ENCODE assay signal across 12 cellular contexts in genomic region chr14:90387201-90387600, GRCh38. TPM values are rescaled to one million over a fixed set of nuclear protein-coding genes. Genes with fewer than 3 reads are reported as not detected.
A peak's percentile ranks its signal among the peaks of the same experiment; 100 is the strongest.
DNase-seq lines count a peak whose midpoint lies in the region; ATAC-seq and FAIRE-seq lines count a peak whose summit lies in the region.
"Had no signal": no experiment of that assay in that cellular context is flagged by ENCODE, and none has a peak within 500 bp of the region (broad histone marks: within the 10 kb centered on the region; RNA-seq: fewer than 3 reads in every experiment).

No MANE protein-coding gene starts in this region.

- H3K9ac ChIP-seq in mesenchymal stem cell (ENCODE audit: low read length): peak overlapping the region; percentile 16

- no peak overlapping the region for H4K91ac ChIP-seq in mesenchymal stem cell (ENCODE audit: low read length)

- no peak overlapping the region for H3K14ac ChIP-seq in mesenchymal stem cell (ENCODE audit: low read length in 2 of 2)

- H3K4me2 ChIP-seq in mesenchymal stem cell (ENCODE audit: low read length, poor library complexity, severe bottlenecking): no peak overlapping the region

- H3K4me3 ChIP-seq in mesenchymal stem cell (ENCODE audit: insufficient read depth in 1 of 2, low read depth in 1 of 2, low read length in 2 of 2): no peak overlapping the region
- no peak overlapping the region for H3K4me3 ChIP-seq in small intestine (ENCODE audit: low read depth in 1 of 2, low read length in 2 of 2)

- peak; percentile 64 for FAIRE-seq in small intestine (lab: Jason Lieb, UNC)

- H2AK5ac ChIP-seq in mesenchymal stem cell (ENCODE audit: low read length, severe bottlenecking): no peak overlapping the region

- no peak overlapping the region for H2BK120ac ChIP-seq in mesenchymal stem cell (ENCODE audit: low read depth, low read length)

- H4K8ac ChIP-seq in mesenchymal stem cell (ENCODE audit: low read length): no peak overlapping the region

- no peak overlapping the region for H2BK5ac ChIP-seq in mesenchymal stem cell (ENCODE audit: low read depth, low read length, poor library complexity, severe bottlenecking)

- no peak overlapping the region for H3K18ac ChIP-seq in mesenchymal stem cell (ENCODE audit: low read depth in 1 of 2, low read length in 2 of 2)

- H3K4me1 ChIP-seq in mesenchymal stem cell (ENCODE audit: control insufficient read depth, insufficient read depth, low read depth, low read length): peaks cover 6% of the 10 kb centered on the region
- peaks cover 2 to 6% of the 10 kb centered on the region in 2 donors for H3K4me1 ChIP-seq in small intestine (ENCODE audit: control insufficient read depth in 2 of 2, insufficient read depth in 1 of 2, low read depth in 1 of 2, low read length in 1 of 2)

- H3K36me3 ChIP-seq in mesenchymal stem cell (ENCODE audit: control insufficient read depth in 1 of 2, insufficient read depth in 2 of 2, low read depth in 1 of 2, low read length in 2 of 2): no peaks in the 10 kb centered on the region
- H3K36me3 ChIP-seq in small intestine (ENCODE audit: control insufficient read depth in 2 of 2, insufficient read depth in 2 of 2, low read length in 2 of 2): no peaks in the 10 kb centered on the region

- H3K4ac ChIP-seq in mesenchymal stem cell (ENCODE audit: low read depth in 1 of 2, low read length in 2 of 2): no peak overlapping the region

- no peak for ATAC-seq in GM21515 (IDR thresholded peaks at IDR 0.05; ENCODE audit: unreplicated experiment)
- ATAC-seq: PC-3 had no signal

- peak; percentile 52 for DNase-seq in EH (ENCODE audit: low read depth)
- DNase-seq in amniotic epithelial cell (ENCODE audit: low read depth): peak; percentile 31
- no peak for DNase-seq in mesenchymal stem cell
- DNase-seq in small intestine: peak; percentile 97
- DNase-seq in DMS153 treated with DMSO at 0.1 percent for 48 hours (lab: John Stamatoyannopoulos, UW; ENCODE audit: unreplicated experiment): no peak
- no peak for DNase-seq in foreskin melanocyte
- DNase-seq: Karpas-422, MM.1S, NCI-H1105 treated with DMSO at 0.1 percent for 48 hours, NCI-H187, PC-3 had no signal

- no peak overlapping the region for H3K27ac ChIP-seq in mesenchymal stem cell (ENCODE audit: low read length, poor library complexity, severe bottlenecking)
- peak overlapping the region in 1 of 2 donors; percentile 68 for H3K27ac ChIP-seq in small intestine (ENCODE audit: low read depth in 1 of 2, low read length in 1 of 2)

- H2BK12ac ChIP-seq in mesenchymal stem cell (ENCODE audit: low read length in 2 of 2): no peak overlapping the region

- H2BK15ac ChIP-seq in mesenchymal stem cell (ENCODE audit: low read depth, poor library complexity, severe bottlenecking): no peak overlapping the region

- H3K79me1 ChIP-seq in mesenchymal stem cell (replicated peaks; ENCODE audit: low read length, poor library complexity, severe bottlenecking): peaks cover under 1% of the 10 kb centered on the region

- H3K9me3 ChIP-seq in mesenchymal stem cell (ENCODE audit: control insufficient read depth, low read length) (no peaks in the 10 kb centered on the region), small intestine (ENCODE audit: control insufficient read depth, low read depth) (no peaks in the 10 kb centered on the region)

- no peak overlapping the region for H2AFZ ChIP-seq in mesenchymal stem cell (ENCODE audit: low read depth, low read length)

- WGBS in mesenchymal stem cell: 86% methylated on average over 1 of the region's 2 CpGs
- WGBS in small intestine, 3 donors: 20 to 66% (median 34%) methylated on average over 2 of the region's 2 CpGs

- H3K27me3 ChIP-seq in mesenchymal stem cell (ENCODE audit: control insufficient read depth in 1 of 2, insufficient read depth in 1 of 2, low read length in 2 of 2) (no peaks in the 10 kb centered on the region), small intestine (ENCODE audit: control insufficient read depth in 2 of 2, insufficient read depth in 2 of 2, low read length in 2 of 2) (no peaks in the 10 kb centered on the region)

- H3K23ac ChIP-seq in mesenchymal stem cell (ENCODE audit: low read length in 2 of 2): no peak overlapping the region

RNA-seq across cellular contexts. Expression of gene CALM1, which starts 9.6 kb away (rescaled TPM):
- polyA plus RNA-seq in mesenchymal stem cell (2013, experiment 1 of 2): 356 TPM
- polyA plus RNA-seq in mesenchymal stem cell (2013, experiment 2 of 2): 364 TPM
- 1,000 to 10,000 TPM in 2 of 3 donors, 100 to 1,000 TPM in 1; 769 to 1,791 (median 1,073) TPM for polyA plus RNA-seq in small intestine

RNA-seq across cellular contexts. Expression of gene NRDE2, which starts 55.5 kb away (rescaled TPM):
- 4.8 TPM for polyA plus RNA-seq in mesenchymal stem cell (2013, experiment 1 of 2)
- 4.4 TPM for polyA plus RNA-seq in mesenchymal stem cell (2013, experiment 2 of 2)
- 10 to 100 TPM; 11.2 to 20.0 (median 15.7) TPM for polyA plus RNA-seq in small intestine

Comparison
In these comparisons a context has a peak if more than half of its experiments do, and no peak if none do; other contexts are left out.
1. DNase-seq: peak in EH (single experiment), amniotic epithelial cell (single experiment) and small intestine (single experiment); none in mesenchymal stem cell (single experiment), DMS153 treated with DMSO at 0.1 percent for 48 hours (single experiment) and foreskin melanocyte (single experiment).